ENCODE assay signal across 25 cellular contexts in genomic region chr3:12318758-12319621, GRCh38. TPM values are rescaled to one million over a fixed set of nuclear protein-coding genes. Genes with fewer than 3 reads are reported as not detected.
DNase-seq lines count a peak whose midpoint lies in the region; ATAC-seq and TF ChIP-seq lines count a peak whose summit lies in the region.
"Had no signal": no experiment of that assay in that cellular context is flagged by ENCODE, and none has a peak within 500 bp of the region (broad histone marks: within the 10 kb centered on the region; RNA-seq: fewer than 3 reads in every experiment).

No MANE protein-coding gene starts in this region.

- CTCF ChIA-PET in IMR-90 (lab: Yijun Ruan, JAX): no interaction called here

- WGBS in IMR-90 (ENCODE audit: extremely low coverage in 2 of 2, insufficient read length in 1 of 2), 2 experiments: no CpG with 5 or more reads among the region's 5 CpGs

- no peak overlapping the region for H3K9ac ChIP-seq in IMR-90 (ENCODE audit: low read depth, low read length)
- H3K9ac ChIP-seq in subcutaneous abdominal adipose tissue (ENCODE audit: low read length in 5 of 5): peak overlapping the region; percentile 12 to 41 (median 13)

- H3K27ac ChIP-seq in IMR-90 (ENCODE audit: insufficient read depth, low read length): no peak overlapping the region
- peak overlapping the region; percentile 93 for H3K27ac ChIP-seq in subcutaneous abdominal adipose tissue (ENCODE audit: low read depth, low read length)
- H3K27ac ChIP-seq: ovary, vagina had no signal

- TF ChIP-seq POLR2A in IMR-90 (IDR thresholded peaks at IDR 0.05; ENCODE audit: low read depth, low read length): no peak

- H3K27me3 ChIP-seq in IMR-90 (ENCODE audit: control insufficient read depth, insufficient read depth, low read length) (no peaks in the 10 kb centered on the region), subcutaneous abdominal adipose tissue (ENCODE audit: control insufficient read depth in 5 of 5, insufficient read depth in 4 of 5, low read length in 5 of 5) (no peaks in the 10 kb centered on the region)
- H3K27me3 ChIP-seq: ovary, vagina had no signal

- H4K5ac ChIP-seq in IMR-90 (ENCODE audit: low read depth, low read length): no peak overlapping the region

- H3K4me3 ChIP-seq in IMR-90 (ENCODE audit: insufficient read depth, low read depth, low read length) (no peak overlapping the region), choroid plexus epithelial cell (ENCODE audit: low read depth, low read length) (no peak overlapping the region), subcutaneous abdominal adipose tissue (ENCODE audit: low read depth in 1 of 5, low read length in 5 of 5) (no peak overlapping the region)
- H3K4me3 ChIP-seq: ovary, sigmoid colon, vagina had no signal

- ATAC-seq in IMR-90 (ENCODE audit: low read depth) (no peak), left ventricle myocardium superior (peak; percentile 68), GM18511 (IDR thresholded peaks at IDR 0.05; ENCODE audit: unreplicated experiment) (no peak), HG03196 (IDR thresholded peaks at IDR 0.05; ENCODE audit: unreplicated experiment) (no peak)
- ATAC-seq: naive thymus-derived CD8-positive, alpha-beta T cell had no signal

- H4K8ac ChIP-seq in IMR-90 (ENCODE audit: low read depth in 2 of 2, low read length in 2 of 2): no peak overlapping the region

- no peak overlapping the region for H2BK120ac ChIP-seq in IMR-90 (ENCODE audit: low read depth, low read length)

- BruUV-seq in IMR-90 (replicated peaks; lab: Mats Ljungman, UMichigan): no TSS peak

- no peak overlapping the region for H2AFZ ChIP-seq in IMR-90 (replicated peaks; ENCODE audit: low read length, poor library complexity)

- DNase-seq in IMR-90: no peak
- DNase-seq in choroid plexus epithelial cell (ENCODE audit: low read depth): peak; percentile 66
- no peak for DNase-seq in left ventricle myocardium superior
- no peak for DNase-seq in GM13976 (ENCODE audit: low spot score)
- DNase-seq: activated CD4-positive, CD25-positive, alpha-beta regulatory T cell treated with anti-CD3 and anti-CD28 coated beads, Interleukin-2, amount 50 U/mL, for 72 hours; activated CD8-positive, alpha-beta memory T cell treated with anti-CD3 and anti-CD28 coated beads for 24 hours; activated naive CD4-positive, alpha-beta T cell treated with Interleukin-2 at 50 U/mL for 16 hours; activated T-cell treated with anti-CD3 and anti-CD28 coated beads, Interleukin-2, amount 50 U/mL, for 24 hours; anterior cingulate cortex; CD4-positive, alpha-beta memory T cell; DMS 273 treated with DMSO at 0.1 percent for 48 hours; Karpas-422; left cardiac atrium; naive thymus-derived CD8-positive, alpha-beta T cell; NCI-H1694 treated with DMSO at 0.1 percent for 48 hours; NCI-H345; NCI-H82; ovary; sigmoid colon; T-helper 1 cell had no signal

- no peak overlapping the region for H4K91ac ChIP-seq in IMR-90 (ENCODE audit: insufficient read depth, low read depth, low read length)

- H2BK5ac ChIP-seq in IMR-90 (ENCODE audit: low read depth, low read length, poor library complexity, severe bottlenecking): no peak overlapping the region

- H4K20me1 ChIP-seq in IMR-90 (ENCODE audit: insufficient read depth, low read length): no peaks in the 10 kb centered on the region

- H2AK9ac ChIP-seq in IMR-90 (replicated peaks; ENCODE audit: low read depth, low read length, poor library complexity): no peak overlapping the region

- POLR2A ChIA-PET in IMR-90 (lab: Charles Lee; ENCODE audit: unreplicated experiment): no interaction called here

- H3K23ac ChIP-seq in IMR-90 (ENCODE audit: low read depth, low read length): no peak overlapping the region

- H3K18ac ChIP-seq in IMR-90 (ENCODE audit: low read depth, low read length): no peak overlapping the region

- no peak for TF ChIP-seq RAD21 in IMR-90 (IDR thresholded peaks at IDR 0.05; ENCODE audit: low read length)

- H3K14ac ChIP-seq in IMR-90 (replicated peaks; ENCODE audit: low read depth, low read length): peak overlapping the region; percentile 37

- TF ChIP-seq CTCF in IMR-90 (conservative IDR thresholded peaks at IDR 0.05; ENCODE audit: low read depth, low read length) (no peak), choroid plexus epithelial cell (conservative IDR thresholded peaks at IDR 0.05; ENCODE audit: low read depth, low read length) (no peak), GM13976 (IDR thresholded peaks at IDR 0.05; ENCODE audit: borderline replicate concordance, control extremely low read depth, extremely low read depth, insufficient read depth, missing control alignments) (no peak)

- no peak overlapping the region for H2BK15ac ChIP-seq in IMR-90 (ENCODE audit: low read depth, low read length)

- H2BK20ac ChIP-seq in IMR-90 (ENCODE audit: low read depth, low read length): no peak overlapping the region

- H3K9me1 ChIP-seq in IMR-90 (ENCODE audit: insufficient read depth, low read length): no peaks in the 10 kb centered on the region

- H3K36me3 ChIP-seq in IMR-90 (ENCODE audit: control insufficient read depth, insufficient read depth, low read length) (no peaks in the 10 kb centered on the region), subcutaneous abdominal adipose tissue (ENCODE audit: control insufficient read depth in 5 of 5, insufficient read depth in 5 of 5, low read length in 5 of 5) (peaks cover 0 to 20% (median 16%) of the 10 kb centered on the region in 5 donors)
- H3K36me3 ChIP-seq: ovary, sigmoid colon, vagina had no signal

- in situ Hi-C loops in IMR-90 (cut with MboI; ENCODE audit: low sequenced_read_pairs) (no loop called here), GM13976 (cut with MboI; ENCODE audit: low sequenced_read_pairs, unreplicated experiment) (no loop called here)

- no peak overlapping the region for H3K4me2 ChIP-seq in IMR-90 (ENCODE audit: low read depth, low read length)

- H3K4me1 ChIP-seq in IMR-90 (ENCODE audit: control insufficient read depth, insufficient read depth, low read length) (no peaks in the 10 kb centered on the region), subcutaneous abdominal adipose tissue (ENCODE audit: control insufficient read depth in 5 of 5, insufficient read depth in 5 of 5, low read length in 5 of 5) (peaks cover 2 to 75% (median 70%) of the 10 kb centered on the region in 5 donors)

- H3K56ac ChIP-seq in IMR-90 (ENCODE audit: extremely low read depth, insufficient read depth, low read length): no peak overlapping the region

- H3K4ac ChIP-seq in IMR-90 (ENCODE audit: low read depth, low read length): no peak overlapping the region

- dilution Hi-C loops in IMR-90 (cut with HindIII; ENCODE audit: low sequenced_read_pairs, unreplicated experiment): no loop called here

- H3K9me3 ChIP-seq in IMR-90 (ENCODE audit: control insufficient read depth, insufficient read depth, low read length) (no peaks in the 10 kb centered on the region), subcutaneous abdominal adipose tissue (ENCODE audit: control insufficient read depth in 5 of 5, low read length in 5 of 5) (no peaks in the 10 kb centered on the region)
- H3K9me3 ChIP-seq: ovary, sigmoid colon, vagina had no signal

- intact Hi-C loops in IMR-90 (cut with micrococcal nuclease) (no loop called here), left ventricle myocardium superior (cut with micrococcal nuclease) (no loop called here)

- no peak overlapping the region for H2AK5ac ChIP-seq in IMR-90 (ENCODE audit: low read depth, low read length)

- no peaks in the 10 kb centered on the region; a peak in 1 of 4 replicates for H3K79me1 ChIP-seq in IMR-90 (ENCODE audit: low read depth in 1 of 2, low read length in 2 of 2)

TF ChIP-seq in IMR-90, 13 proteins besides CTCF, POLR2A, EP300 and RAD21:
- TF ChIP-seq CEBPB (IDR thresholded peaks at IDR 0.05; ENCODE audit: low read depth, low read length) (no peak), NFE2L2 (IDR thresholded peaks at IDR 0.05; ENCODE audit: low read depth, low read length) (no peak), RFX5 (IDR thresholded peaks at IDR 0.05; ENCODE audit: low read depth, low read length) (no peak), USF2 (IDR thresholded peaks at IDR 0.05; ENCODE audit: low read depth, low read length) (no peak), MXI1 (IDR thresholded peaks at IDR 0.05; ENCODE audit: borderline replicate concordance, low read depth, low read length) (no peak), FOS (IDR thresholded peaks at IDR 0.05; ENCODE audit: low read depth, low read length) (no peak)

RNA-seq across cellular contexts. Expression of gene PPARG, which starts 30.1 kb away (rescaled TPM):
- 21.9 and 23.8 TPM in 2 replicates for total RNA-seq in IMR-90 (2012; rRNA removed)
- polyA plus RNA-seq in IMR-90 (2012; rRNA removed): 11.2 and 11.5 TPM in 2 replicates
- polyA plus RNA-seq in IMR-90 (2012; cell fraction: cytosol; rRNA removed): 5.5 and 9.1 TPM in 2 replicates
- polyA plus RNA-seq in IMR-90 (2012; cell fraction: nucleus; rRNA removed; ENCODE audit: low replicate concordance): 2.9 and 14.1 TPM in 2 replicates
- 24.0 TPM for total RNA-seq in left ventricle myocardium superior
- total RNA-seq: naive thymus-derived CD8-positive, alpha-beta T cell; OCI-LY7 had no signal
- polyA plus RNA-seq: naive thymus-derived CD8-positive, alpha-beta T cell had no signal
